21 cellular contexts compared by ENCODE assay signal in the genomic region with DNA sequence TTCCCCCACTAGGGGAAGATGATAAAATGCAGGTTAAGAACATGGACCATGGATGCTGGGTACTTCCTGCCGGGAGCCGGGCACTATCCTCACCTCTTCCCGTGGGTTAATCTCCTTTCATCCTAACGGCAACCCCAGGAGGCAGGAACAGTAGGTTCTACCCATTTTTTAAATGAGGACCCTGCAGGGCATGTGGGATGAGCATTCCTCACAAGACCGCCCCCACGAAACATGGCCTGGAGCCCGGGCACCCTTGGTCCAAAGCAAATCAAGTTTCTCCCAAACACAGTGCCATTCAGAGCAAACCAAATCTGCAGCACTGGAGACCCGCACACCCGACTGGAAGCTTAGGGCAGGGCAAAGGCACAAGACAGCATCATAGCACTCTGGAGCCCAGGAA. TPM values are rescaled to one million over a fixed set of nuclear protein-coding genes. Genes with fewer than 3 reads are reported as not detected.
DNase-seq lines count a peak whose midpoint lies in the region; ATAC-seq and TF ChIP-seq lines count a peak whose summit lies in the region.
"Had no signal": no experiment of that assay in that cellular context is flagged by ENCODE, and none has a peak within 500 bp of the region (broad histone marks: within the 10 kb centered on the region; RNA-seq: fewer than 3 reads in every experiment).

No MANE protein-coding gene starts in this region.

- peaks cover 45% of the 10 kb centered on the region for H3K4me1 Mint-ChIP-seq in MCF 10A (ENCODE audit: insufficient read depth, unreplicated experiment)
- H3K4me1 Mint-ChIP-seq in glutamatergic neuron (ENCODE audit: low read depth, unreplicated experiment) = peaks cover 13% of the 10 kb centered on the region

- H3K4me3 Mint-ChIP-seq in MCF 10A (ENCODE audit: unreplicated experiment) = no peak overlapping the region
- H3K4me3 Mint-ChIP-seq in glutamatergic neuron (ENCODE audit: unreplicated experiment) = no peak overlapping the region
- H3K4me3 Mint-ChIP-seq: activated CD4-positive, alpha-beta T cell treated with anti-CD3 and anti-CD28 coated beads for 36 hours; activated CD8-positive, alpha-beta memory T cell treated with anti-CD3 and anti-CD28 coated beads, Interleukin-2, amount 10 ng/mL, durations not matched to agents 7 days and 5 days; activated naive CD8-positive, alpha-beta T cell treated with anti-CD3 and anti-CD28 coated beads for 36 hours; activated T-helper 1 cell treated with anti-CD3 and anti-CD28 coated beads, Interleukin-12 subunit alpha, Interleukin-12 subunit beta, Interleukin-2, Interleukin-4 antibody, amounts not matched to agents 30 ng/mL and 10 ng/mL and 1 ng/mL, durations not matched to agents 14 hours and 24 hours and 36 hours had no signal

- H3K27me3 ChIP-seq in breast epithelium (no peaks in the 10 kb centered on the region), duodenal mucosa (ENCODE audit: control insufficient read depth in 1 of 2, insufficient read depth in 2 of 2, low read length in 2 of 2) (peaks cover 0 to 6% of the 10 kb centered on the region in 2 donors), muscle layer of colon (ENCODE audit: control insufficient read depth in 1 of 2, insufficient read depth in 2 of 2, low read length in 2 of 2) (no peaks in the 10 kb centered on the region), thyroid gland (no peaks in the 10 kb centered on the region)

- H3K36me3 ChIP-seq in breast epithelium = no peaks in the 10 kb centered on the region
- no peaks in the 10 kb centered on the region for H3K36me3 ChIP-seq in duodenal mucosa (ENCODE audit: control insufficient read depth in 1 of 2, insufficient read depth in 2 of 2, low read length in 2 of 2)
- no peaks in the 10 kb centered on the region for H3K36me3 ChIP-seq in muscle layer of colon (ENCODE audit: insufficient read depth, low read length)
- H3K36me3 ChIP-seq in thyroid gland = no peaks in the 10 kb centered on the region

- intact Hi-C loops in breast epithelium (cut with DNase I; ENCODE audit: low total_unique reads) = no loop called here
- intact Hi-C loops in MCF 10A (cut with micrococcal nuclease) = no loop called here
- intact Hi-C loops in thyroid gland (cut with DNase I) = no loop called here

- BruUV-seq in MCF 10A (replicated peaks; lab: Mats Ljungman, UMichigan) = no TSS peak

- ATAC-seq in GM19463 (IDR thresholded peaks at IDR 0.05; ENCODE audit: unreplicated experiment) = no peak
- ATAC-seq: activated CD4-positive, alpha-beta T cell treated with anti-CD3 and anti-CD28 coated beads for 36 hours; activated CD8-positive, alpha-beta memory T cell treated with anti-CD3 and anti-CD28 coated beads, Interleukin-2, amount 10 ng/mL, durations not matched to agents 7 days and 5 days had no signal

- peaks cover 0 to 12% of the 10 kb centered on the region in 2 donors for H3K4me1 ChIP-seq in breast epithelium
- H3K4me1 ChIP-seq in duodenal mucosa (ENCODE audit: control insufficient read depth in 1 of 2, insufficient read depth in 2 of 2, low read length in 2 of 2) = peaks cover 5 to 17% of the 10 kb centered on the region in 2 donors
- H3K4me1 ChIP-seq in muscle layer of colon (ENCODE audit: insufficient read depth, low read length) = peaks cover 83% of the 10 kb centered on the region
- peaks cover 35 to 61% of the 10 kb centered on the region in 2 donors for H3K4me1 ChIP-seq in thyroid gland

- H3K9me3 Mint-ChIP-seq in MCF 10A (ENCODE audit: unreplicated experiment) (no peaks in the 10 kb centered on the region), glutamatergic neuron (ENCODE audit: unreplicated experiment) (no peaks in the 10 kb centered on the region)

- no peak overlapping the region for H3K27ac Mint-ChIP-seq in MCF 10A (ENCODE audit: low read depth, unreplicated experiment)
- no peak overlapping the region for H3K27ac Mint-ChIP-seq in glutamatergic neuron (ENCODE audit: unreplicated experiment)
- H3K27ac Mint-ChIP-seq: activated CD4-positive, alpha-beta T cell treated with anti-CD3 and anti-CD28 coated beads for 36 hours; activated CD8-positive, alpha-beta memory T cell treated with anti-CD3 and anti-CD28 coated beads, Interleukin-2, amount 10 ng/mL, durations not matched to agents 7 days and 5 days; activated naive CD8-positive, alpha-beta T cell treated with anti-CD3 and anti-CD28 coated beads for 36 hours; activated T-helper 1 cell treated with anti-CD3 and anti-CD28 coated beads, Interleukin-12 subunit alpha, Interleukin-12 subunit beta, Interleukin-2, Interleukin-4 antibody, amounts not matched to agents 30 ng/mL and 10 ng/mL and 1 ng/mL, durations not matched to agents 14 hours and 24 hours and 36 hours had no signal

- H3K9ac ChIP-seq in duodenal mucosa (ENCODE audit: low read depth in 1 of 2, low read length in 2 of 2) (no peak overlapping the region), muscle layer of colon (ENCODE audit: low read length) (peak overlapping the region; percentile 77)

- H3K4me3 ChIP-seq in breast epithelium = no peak overlapping the region
- H3K4me3 ChIP-seq in duodenal mucosa (ENCODE audit: low read depth in 1 of 2, low read length in 2 of 2) = no peak overlapping the region
- no peak overlapping the region for H3K4me3 ChIP-seq in muscle layer of colon (ENCODE audit: low read depth in 1 of 2, low read length in 2 of 2)
- no peak overlapping the region for H3K4me3 ChIP-seq in thyroid gland (replicated peaks in 1 of 3)

- peaks cover 4% of the 10 kb centered on the region for H3K36me3 Mint-ChIP-seq in MCF 10A (ENCODE audit: insufficient read depth, unreplicated experiment)
- no peaks in the 10 kb centered on the region for H3K36me3 Mint-ChIP-seq in glutamatergic neuron (ENCODE audit: unreplicated experiment)

- no peak for TF ChIP-seq CTCF in breast epithelium (IDR thresholded peaks at IDR 0.05)
- TF ChIP-seq CTCF in MCF 10A (IDR thresholded peaks at IDR 0.05; ENCODE audit: unreplicated experiment) = no peak
- TF ChIP-seq CTCF in thyroid gland (IDR thresholded peaks at IDR 0.05) = no peak
- no peak for TF ChIP-seq CTCF in glutamatergic neuron (IDR thresholded peaks at IDR 0.05; ENCODE audit: partially characterized antibody, unreplicated experiment)

- no peak for TF ChIP-seq POLR2A in breast epithelium (IDR thresholded peaks at IDR 0.05)
- no peak for TF ChIP-seq POLR2A in thyroid gland (IDR thresholded peaks at IDR 0.05)

- H3K27me3 Mint-ChIP-seq in MCF 10A (ENCODE audit: insufficient read depth, unreplicated experiment) (no peaks in the 10 kb centered on the region), glutamatergic neuron (ENCODE audit: unreplicated experiment) (peaks cover 5% of the 10 kb centered on the region)

- DNase-seq in breast epithelium (ENCODE audit: low spot score in 2 of 2) (no peak), MCF 10A (ENCODE audit: unreplicated experiment) (no peak), thyroid gland (no peak), glutamatergic neuron (no peak), epidermal melanocyte (ENCODE audit: insufficient read length, low spot score) (no peak)
- DNase-seq: activated CD4-positive, alpha-beta T cell treated with anti-CD3 and anti-CD28 coated beads for 36 hours; activated CD8-positive, alpha-beta memory T cell treated with anti-CD3 and anti-CD28 coated beads, Interleukin-2, amount 10 ng/mL, durations not matched to agents 7 days and 5 days; activated naive CD8-positive, alpha-beta T cell treated with anti-CD3 and anti-CD28 coated beads for 36 hours; DND-41; erythroblast; NCI-H1694 treated with DMSO at 0.1 percent for 48 hours; NCI-H2227 treated with DMSO at 0.1 percent for 48 hours; NCI-H748 treated with DMSO at 0.1 percent for 48 hours; SHP77 treated with DMSO at 0.1 percent for 48 hours; stimulated activated CD4-positive, alpha-beta T cell treated with anti-CD3 and anti-CD28 coated beads, Interleukin-2, amount 100 ng/mL, for 24 hours; stimulated activated naive CD4-positive, alpha-beta T cell treated with Interleukin-2 at 50 U/mL for 16 hours had no signal

- H3K27ac ChIP-seq in breast epithelium (peak overlapping the region; percentile 86 to 95), duodenal mucosa (ENCODE audit: low read depth, low read length) (peak overlapping the region; percentile 83), muscle layer of colon (ENCODE audit: low read depth, low read length) (peak overlapping the region; percentile 92), thyroid gland (peak overlapping the region in 2 of 3 donors; percentile 90 to 92)
- H3K27ac ChIP-seq: 22Rv1 had no signal

- CTCF ChIA-PET in MCF 10A (lab: Yijun Ruan, JAX) = no interaction called here

- H3K9me3 ChIP-seq in breast epithelium (no peaks in the 10 kb centered on the region), duodenal mucosa (ENCODE audit: control insufficient read depth in 1 of 2, low read length in 2 of 2) (no peaks in the 10 kb centered on the region), muscle layer of colon (ENCODE audit: low read length) (no peaks in the 10 kb centered on the region), thyroid gland (no peaks in the 10 kb centered on the region)

- POLR2A ChIA-PET in MCF 10A (lab: Yijun Ruan, JAX) = interaction anchor here (0.8 to 2.4 kb wide), 2 partner anchors 35 to 73 kb away, joined by 6 to 18 read pairs; partner anchors contain the start of genes COL4A1 and COL4A2

- 92 to 93% methylated on average over 9 of the region's 9 CpGs for whole genome bisulfite sequencing in thyroid gland, 2 donors

RNA-seq across cellular contexts. Expression of gene COL4A2, which starts 35.4 kb away (rescaled TPM):
- total RNA-seq in breast epithelium = 100 to 1,000 TPM; 107 to 841 (median 307) TPM
- total RNA-seq in MCF 10A (2022) = 54.6 and 66.0 TPM in 2 replicates
- 100 to 1,000 TPM in 3 of 4 donors, 10 to 100 TPM in 1; 97.6 to 193 (median 131) TPM for total RNA-seq in thyroid gland
- total RNA-seq in glutamatergic neuron (ENCODE audit: unreplicated experiment) = 60.9 TPM
- total RNA-seq: activated CD4-positive, alpha-beta T cell treated with anti-CD3 and anti-CD28 coated beads for 36 hours; activated CD8-positive, alpha-beta memory T cell treated with anti-CD3 and anti-CD28 coated beads, Interleukin-2, amount 10 ng/mL, durations not matched to agents 7 days and 5 days; activated naive CD8-positive, alpha-beta T cell treated with anti-CD3 and anti-CD28 coated beads for 36 hours; activated T-helper 1 cell treated with anti-CD3 and anti-CD28 coated beads, Interleukin-12 subunit alpha, Interleukin-12 subunit beta, Interleukin-2, Interleukin-4 antibody, amounts not matched to agents 30 ng/mL and 10 ng/mL and 1 ng/mL, durations not matched to agents 14 hours and 24 hours and 36 hours had no signal

RNA-seq across cellular contexts. Expression of gene COL4A1, which starts 35.5 kb away (rescaled TPM):
- total RNA-seq in breast epithelium (1,000 to 10,000 TPM in 1 of 3 donors, 100 to 1,000 TPM in 2; 118 to 1,008 (median 370) TPM), MCF 10A (2022) (25.9 and 42.1 TPM in 2 replicates), thyroid gland (100 to 1,000 TPM in 2 of 4 donors, 10 to 100 TPM in 2; 71.3 to 161 (median 112) TPM), glutamatergic neuron (ENCODE audit: unreplicated experiment) (14.6 TPM)
- total RNA-seq: activated CD8-positive, alpha-beta memory T cell treated with anti-CD3 and anti-CD28 coated beads, Interleukin-2, amount 10 ng/mL, durations not matched to agents 7 days and 5 days; activated naive CD8-positive, alpha-beta T cell treated with anti-CD3 and anti-CD28 coated beads for 36 hours; activated T-helper 1 cell treated with anti-CD3 and anti-CD28 coated beads, Interleukin-12 subunit alpha, Interleukin-12 subunit beta, Interleukin-2, Interleukin-4 antibody, amounts not matched to agents 30 ng/mL and 10 ng/mL and 1 ng/mL, durations not matched to agents 14 hours and 24 hours and 36 hours had no signal
